24 cellular contexts compared by ENCODE assay signal in genomic region chr20:23265226-23265625, GRCh38.
DNase-seq lines count a peak whose midpoint lies in the region; ATAC-seq and TF ChIP-seq lines count a peak whose summit lies in the region.
"Had no signal": no experiment of that assay in that cellular context is flagged by ENCODE, and none has a peak within 500 bp of the region (broad histone marks: within the 10 kb centered on the region; RNA-seq: fewer than 3 reads in every experiment).

No MANE protein-coding gene starts in this region.

- peaks cover 24% of the 10 kb centered on the region for H3K4me1 ChIP-seq in SJCRH30
- no peaks in the 10 kb centered on the region for H3K4me1 ChIP-seq in effector memory CD4-positive, alpha-beta T cell (ENCODE audit: control insufficient read depth, insufficient read depth, low read length, poor library complexity, severe bottlenecking)
- H3K4me1 ChIP-seq: Peyer's patch, sigmoid colon had no signal

- H3K9me3 ChIP-seq in SJCRH30 (replicated peaks) = peaks cover 17% of the 10 kb centered on the region
- no peaks in the 10 kb centered on the region for H3K9me3 ChIP-seq in effector memory CD4-positive, alpha-beta T cell (ENCODE audit: control insufficient read depth, low read length)
- H3K9me3 ChIP-seq: Peyer's patch had no signal

- ATAC-seq in sciatic nerve = peak; percentile 64
- ATAC-seq: WTC11 had no signal

- H3K27ac ChIP-seq in SJCRH30 = peak overlapping the region; percentile 15; the same call in 1 of the 2 replicates
- no peak overlapping the region for H3K27ac ChIP-seq in effector memory CD4-positive, alpha-beta T cell (ENCODE audit: insufficient read depth, low read length, poor library complexity, severe bottlenecking)
- H3K27ac ChIP-seq: 22Rv1, Peyer's patch, sigmoid colon, SK-N-MC had no signal

- TF ChIP-seq CTCF in fibroblast of pulmonary artery (IDR thresholded peaks at IDR 0.05; ENCODE audit: low read length, missing control alignments) = no peak

- intact Hi-C loops in sciatic nerve (cut with DNase I) = no loop called here

- H3K4me3 ChIP-seq in SJCRH30 = no peak overlapping the region
- no peak overlapping the region for H3K4me3 ChIP-seq in fibroblast of pulmonary artery (replicated peaks; ENCODE audit: low read depth, low read length)
- no peak overlapping the region for H3K4me3 ChIP-seq in effector memory CD4-positive, alpha-beta T cell (ENCODE audit: insufficient read depth, low read depth, low read length, poor library complexity, severe bottlenecking)
- no peak overlapping the region for H3K4me3 ChIP-seq in H7 (ENCODE audit: insufficient read depth, low read depth, low read length)
- H3K4me3 ChIP-seq: lung, Peyer's patch, sigmoid colon, SK-N-MC had no signal

- H3K36me3 ChIP-seq in SJCRH30 (no peaks in the 10 kb centered on the region), H7 (replicated peaks; ENCODE audit: control insufficient read depth, insufficient read depth, low read length) (no peaks in the 10 kb centered on the region)
- H3K36me3 ChIP-seq in effector memory CD4-positive, alpha-beta T cell (ENCODE audit: control insufficient read depth, insufficient read depth, low read length) = no peaks in the 10 kb centered on the region
- H3K36me3 ChIP-seq: Peyer's patch, sigmoid colon had no signal

- no peaks in the 10 kb centered on the region for H3K27me3 ChIP-seq in SJCRH30
- H3K27me3 ChIP-seq in effector memory CD4-positive, alpha-beta T cell (replicated peaks; ENCODE audit: control insufficient read depth, insufficient read depth, low read length, poor library complexity, severe bottlenecking) = no peaks in the 10 kb centered on the region
- H3K27me3 ChIP-seq in H7 (ENCODE audit: control insufficient read depth, insufficient read depth, low read length) = no peaks in the 10 kb centered on the region
- H3K27me3 ChIP-seq: Peyer's patch, sigmoid colon had no signal

- DNase-seq in DMS79 treated with DMSO at 0.1 percent for 48 hours (lab: John Stamatoyannopoulos, UW) = peak; percentile 10
- DNase-seq in DMS79 (lab: John Stamatoyannopoulos, UW) = no peak
- peak; percentile 88 to 93 for DNase-seq in SJCRH30
- DNase-seq in fibroblast of pulmonary artery (ENCODE audit: low read depth) = peak; percentile 47
- DNase-seq in sciatic nerve (ENCODE audit: low spot score) = no peak
- DNase-seq in effector memory CD4-positive, alpha-beta T cell = no peak
- no peak for DNase-seq in NCI-H128 (lab: John Stamatoyannopoulos, UW; ENCODE audit: unreplicated experiment)
- DNase-seq in H7 = no peak
- DNase-seq: activated CD4-positive, alpha-beta T cell treated with anti-CD3 and anti-CD28 coated beads, Interleukin-2, amount 50 U/mL, for 1 hour; aorta; CD8-positive, alpha-beta memory T cell; cerebellar nuclear complex; effector CD4-positive, alpha-beta T cell; erythroblast; KBM-7; NCI-H524 treated with DMSO at 0.1 percent for 48 hours; Peyer's patch; sigmoid colon; stimulated activated CD8-positive, alpha-beta memory T cell treated with anti-CD3 and anti-CD28 coated beads, Interleukin-4, amount 100 ng/mL, for 48 hours; trophoblast cell had no signal

Comparison
In these comparisons a context has a peak if more than half of its experiments do, and no peak if none do; other contexts are left out.
1. DNase-seq: peak in DMS79 treated with DMSO at 0.1 percent for 48 hours (single experiment), SJCRH30 (2 of 2) and fibroblast of pulmonary artery (single experiment); none in DMS79 (single experiment), sciatic nerve (single experiment), effector memory CD4-positive, alpha-beta T cell (0 of 3), NCI-H128 (single experiment) and H7 (single experiment).